Comparison of ENCODE assay signal across 8 cellular contexts in the genomic region with DNA sequence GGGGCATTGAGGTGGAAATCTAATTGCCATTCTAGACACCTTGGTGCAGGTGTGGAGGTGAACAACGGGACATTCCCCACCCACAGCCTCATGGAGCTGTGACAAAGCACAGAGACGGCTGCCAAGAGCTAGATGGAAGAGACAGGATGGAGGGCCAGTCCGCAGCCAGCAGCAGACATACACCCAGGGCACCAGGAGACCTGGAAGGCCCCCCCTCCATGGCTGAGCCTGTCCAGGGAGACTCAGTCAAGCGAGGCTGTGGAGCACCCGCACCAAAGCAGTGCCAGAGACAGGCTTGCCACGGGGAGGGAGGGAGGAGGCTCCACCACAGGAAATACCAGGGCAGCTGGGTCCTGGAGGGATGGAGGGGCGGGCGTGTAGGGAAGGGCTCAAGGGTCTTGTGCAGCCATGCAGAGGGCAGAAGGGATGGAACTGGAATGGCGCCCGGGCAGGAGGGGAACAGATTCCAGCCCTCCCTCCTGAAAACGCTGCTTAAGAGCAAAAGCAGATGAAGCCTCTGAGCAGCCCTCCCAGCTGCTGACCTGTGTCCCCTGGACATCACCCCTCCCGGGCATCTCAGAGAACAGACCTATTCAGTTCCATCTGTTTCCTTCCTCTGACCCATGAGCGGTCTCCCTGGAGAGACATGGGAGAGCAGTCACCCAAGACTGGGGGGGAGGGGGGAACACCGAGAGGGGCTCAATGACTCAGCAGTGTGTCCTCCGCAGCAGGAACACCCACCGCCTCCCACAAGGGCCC. TPM values are rescaled to one million over a fixed set of nuclear protein-coding genes. Genes with fewer than 3 reads are reported as not detected.
DNase-seq lines count a peak whose midpoint lies in the region; ATAC-seq and TF ChIP-seq lines count a peak whose summit lies in the region.

No MANE protein-coding gene starts in this region.

- peak overlapping the region in 7 of 8 donors; percentile 48 to 86 (median 81) for H3K4me3 Mint-ChIP-seq in naive B cell
- H3K4me3 Mint-ChIP-seq in activated T-helper 2 cell treated with anti-CD3 and anti-CD28 coated beads, Interferon-gamma antibody, Interleukin-2, Interleukin-4, amounts not matched to agents 10 μg/mL and 5 μg/mL and 100 μg/mL, durations not matched to agents 14 hours and 24 hours and 36 hours (ENCODE audit: low read depth), result no peak overlapping the region

- peaks cover 48 to 85% (median 82%) of the 10 kb centered on the region in 3 donors for H3K4me1 Mint-ChIP-seq in naive B cell
- H3K4me1 Mint-ChIP-seq in activated T-helper 2 cell treated with anti-CD3 and anti-CD28 coated beads, Interferon-gamma antibody, Interleukin-2, Interleukin-4, amounts not matched to agents 10 μg/mL and 5 μg/mL and 100 μg/mL, durations not matched to agents 14 hours and 24 hours and 36 hours (ENCODE audit: low read depth), result peaks cover 16% of the 10 kb centered on the region

- TF ChIP-seq CTCF in GM12865 (IDR thresholded peaks at IDR 0.05; ENCODE audit: insufficient read depth, low read depth, low read length, missing control alignments) (no peak), OCI-LY1 (IDR thresholded peaks at IDR 0.05; ENCODE audit: low read length) (no peak), dorsolateral prefrontal cortex (IDR thresholded peaks at IDR 0.05 in 54 of 56, conservative IDR thresholded peaks at IDR 0.05 in 2 of 56; ENCODE audit: low read depth in 1 of 56, partially characterized antibody in 56 of 56) (no peak), colonic mucosa (IDR thresholded peaks at IDR 0.05) (no peak)

- H4K20me1 ChIP-seq in OCI-LY1 (ENCODE audit: insufficient read depth, low read length), result no peaks in the 10 kb centered on the region

- H3K4me1 ChIP-seq in OCI-LY1 (ENCODE audit: insufficient read depth, low read length, severe bottlenecking) (peaks cover 73% of the 10 kb centered on the region), colonic mucosa (peaks cover 3% of the 10 kb centered on the region)

- no peaks in the 10 kb centered on the region for H3F3A ChIP-seq in OCI-LY1 (ENCODE audit: insufficient read depth, low read length)

- H3K4me2 ChIP-seq in OCI-LY1 (ENCODE audit: low read length), result peak overlapping the region; percentile 74

- H3K9me3 ChIP-seq in OCI-LY1 (ENCODE audit: low read length), result no peaks in the 10 kb centered on the region
- no peaks in the 10 kb centered on the region for H3K9me3 ChIP-seq in colonic mucosa

- intact Hi-C loops in dorsolateral prefrontal cortex (cut with DNase I), result no loop called here
- intact Hi-C loops in colonic mucosa (cut with DNase I), result no loop called here
- intact Hi-C loops in activated T-helper 2 cell treated with anti-CD3 and anti-CD28 coated beads, Interferon-gamma antibody, Interleukin-2, Interleukin-4, amounts not matched to agents 10 μg/mL and 5 μg/mL and 100 μg/mL, durations not matched to agents 14 hours and 24 hours and 36 hours (cut with micrococcal nuclease), result no loop called here

- H3K27me3 ChIP-seq in OCI-LY1 (ENCODE audit: insufficient read depth, low read length) (no peaks in the 10 kb centered on the region), dorsolateral prefrontal cortex (no peaks in the 10 kb centered on the region), colonic mucosa (no peaks in the 10 kb centered on the region)

- no peak overlapping the region for H2AFZ ChIP-seq in OCI-LY1 (ENCODE audit: low read length)

- H3K79me2 ChIP-seq in OCI-LY1 (ENCODE audit: insufficient read depth, low read length), result peaks cover 92% of the 10 kb centered on the region

- no peaks in the 10 kb centered on the region for H3K27me3 Mint-ChIP-seq in naive B cell
- no peaks in the 10 kb centered on the region for H3K27me3 Mint-ChIP-seq in activated T-helper 2 cell treated with anti-CD3 and anti-CD28 coated beads, Interferon-gamma antibody, Interleukin-2, Interleukin-4, amounts not matched to agents 10 μg/mL and 5 μg/mL and 100 μg/mL, durations not matched to agents 14 hours and 24 hours and 36 hours (ENCODE audit: low read depth)

- peak overlapping the region; percentile 77 for H3K27ac ChIP-seq in OCI-LY1 (ENCODE audit: low read depth, low read length, poor library complexity, severe bottlenecking)
- H3K27ac ChIP-seq in dorsolateral prefrontal cortex, result peak overlapping the region in 54 of 59 donors; percentile 27 to 83 (median 70)
- H3K27ac ChIP-seq in colonic mucosa, result no peak overlapping the region

- no peaks in the 10 kb centered on the region for H3K36me3 Mint-ChIP-seq in naive B cell
- no peaks in the 10 kb centered on the region for H3K36me3 Mint-ChIP-seq in activated T-helper 2 cell treated with anti-CD3 and anti-CD28 coated beads, Interferon-gamma antibody, Interleukin-2, Interleukin-4, amounts not matched to agents 10 μg/mL and 5 μg/mL and 100 μg/mL, durations not matched to agents 14 hours and 24 hours and 36 hours (ENCODE audit: low read depth)

- peak overlapping the region in 4 of 6 donors; percentile 9 to 81 (median 32) for H3K27ac Mint-ChIP-seq in naive B cell
- H3K27ac Mint-ChIP-seq in activated T-helper 2 cell treated with anti-CD3 and anti-CD28 coated beads, Interferon-gamma antibody, Interleukin-2, Interleukin-4, amounts not matched to agents 10 μg/mL and 5 μg/mL and 100 μg/mL, durations not matched to agents 14 hours and 24 hours and 36 hours, result no peak overlapping the region

- H3K4me3 ChIP-seq in GM12865 (ENCODE audit: low read depth, low read length), result no peak overlapping the region
- peak overlapping the region; percentile 36 for H3K4me3 ChIP-seq in OCI-LY1 (ENCODE audit: low read depth, low read length, poor library complexity, severe bottlenecking)
- peak overlapping the region in 29 of 59 donors; percentile 1 to 46 (median 15) for H3K4me3 ChIP-seq in dorsolateral prefrontal cortex
- no peak overlapping the region for H3K4me3 ChIP-seq in colonic mucosa

- ATAC-seq in naive B cell (ENCODE audit: low read depth in 2 of 2) (peak; percentile 34 to 47), HG02642 (IDR thresholded peaks at IDR 0.05; ENCODE audit: poor library complexity, unreplicated experiment) (no peak)

- no peaks in the 10 kb centered on the region for H3K9me3 Mint-ChIP-seq in naive B cell
- H3K9me3 Mint-ChIP-seq in activated T-helper 2 cell treated with anti-CD3 and anti-CD28 coated beads, Interferon-gamma antibody, Interleukin-2, Interleukin-4, amounts not matched to agents 10 μg/mL and 5 μg/mL and 100 μg/mL, durations not matched to agents 14 hours and 24 hours and 36 hours, result no peaks in the 10 kb centered on the region

- DNase-seq in GM12865 (ENCODE audit: low read depth) (peak; percentile 28), dorsolateral prefrontal cortex (peak in 2 of 10 donors; percentile 33 to 64), naive B cell (no peak), colonic mucosa (no peak), globus pallidus (ENCODE audit: low spot score) (no peak)
- no peak for DNase-seq in activated T-helper 2 cell treated with anti-CD3 and anti-CD28 coated beads, Interferon-gamma antibody, Interleukin-2, Interleukin-4, amounts not matched to agents 10 μg/mL and 5 μg/mL and 100 μg/mL, durations not matched to agents 14 hours and 24 hours and 36 hours (ENCODE audit: low spot score)

- no peaks in the 10 kb centered on the region for H3K9me2 ChIP-seq in OCI-LY1 (ENCODE audit: low read depth, low read length)

- H3K9ac ChIP-seq in OCI-LY1 (ENCODE audit: low read length), result peak overlapping the region; percentile 57; the same call in 1 of the 2 replicates
- H3K9ac ChIP-seq in colonic mucosa (ENCODE audit: low read depth in 2 of 2, low read length in 2 of 2), result peak overlapping the region in 1 of 2 donors; percentile 24

- H3K36me3 ChIP-seq in OCI-LY1 (ENCODE audit: insufficient read depth, low read length), result no peaks in the 10 kb centered on the region
- no peaks in the 10 kb centered on the region for H3K36me3 ChIP-seq in colonic mucosa

RNA-seq across cellular contexts. Expression of gene EPS15L1, which starts 14.4 kb away (rescaled TPM):
- total RNA-seq in dorsolateral prefrontal cortex (100 to 1,000 TPM in 18 of 120 experiments, 10 to 100 TPM in 102; 66.1 to 116 (median 85.9) TPM), colonic mucosa (10 to 100 TPM; 33.4 to 46.0 TPM)
- polyA plus RNA-seq in naive B cell (ENCODE audit: low read depth in 6 of 6), result 10 to 100 TPM in 5 of 6 donors, 1 to 10 TPM in 1; 9.9 to 34.7 (median 20.7) TPM
- 36.9 and 40.6 TPM in 2 replicates for total RNA-seq in activated T-helper 2 cell treated with anti-CD3 and anti-CD28 coated beads, Interferon-gamma antibody, Interleukin-2, Interleukin-4, amounts not matched to agents 10 μg/mL and 5 μg/mL and 100 μg/mL, durations not matched to agents 14 hours and 24 hours and 36 hours

RNA-seq across cellular contexts. Expression of gene CALR3, which starts 38.6 kb away (rescaled TPM):
- total RNA-seq in dorsolateral prefrontal cortex (under 1 TPM in 2 of 120 experiments, not detected in 118; 0.51 to 0.90 TPM), colonic mucosa (not detected)
- under 1 TPM in 1 of 6 donors, not detected in 5; 0.41 TPM for polyA plus RNA-seq in naive B cell (ENCODE audit: low read depth in 6 of 6)
- not detected in 2 replicates for total RNA-seq in activated T-helper 2 cell treated with anti-CD3 and anti-CD28 coated beads, Interferon-gamma antibody, Interleukin-2, Interleukin-4, amounts not matched to agents 10 μg/mL and 5 μg/mL and 100 μg/mL, durations not matched to agents 14 hours and 24 hours and 36 hours

RNA-seq across cellular contexts. Expression of gene C19orf44, which starts 38.8 kb away (rescaled TPM):
- total RNA-seq in dorsolateral prefrontal cortex (10 to 100 TPM in 26 of 120 experiments, 1 to 10 TPM in 94; 3.5 to 13.9 (median 7.9) TPM), colonic mucosa (1 to 10 TPM; 2.4 to 3.2 TPM)
- polyA plus RNA-seq in naive B cell (ENCODE audit: low read depth in 6 of 6), result 1 to 10 TPM in 4 of 6 donors, under 1 TPM in 1, not detected in 1; 0.74 to 4.6 (median 1.4) TPM
- total RNA-seq in activated T-helper 2 cell treated with anti-CD3 and anti-CD28 coated beads, Interferon-gamma antibody, Interleukin-2, Interleukin-4, amounts not matched to agents 10 μg/mL and 5 μg/mL and 100 μg/mL, durations not matched to agents 14 hours and 24 hours and 36 hours, result 3.8 and 3.9 TPM in 2 replicates
